In genomic region chr17:64965826-64966283, GRCh38 we compare ENCODE assay signal across 8 cellular contexts. TPM values are rescaled to one million over a fixed set of nuclear protein-coding genes. Genes with fewer than 3 reads are reported as not detected.
DNase-seq lines count a peak whose midpoint lies in the region; ATAC-seq, FAIRE-seq and TF ChIP-seq lines count a peak whose summit lies in the region.
"Not testable (repeated sequence)": the region's sequence is repeated elsewhere in the genome, so short reads cannot be mapped to it uniquely, and the experiment has no call there.

No MANE protein-coding gene starts in this region.

- peak overlapping the region; percentile 51 to 87 (median 73); a peak in 21 of 22 replicates for H3K27ac ChIP-seq in BLaER1 treated with 17β-estradiol and CSF1 and Interleukin-3, amounts not matched to agents 10 nM and 100 nM
- H3K27ac ChIP-seq in colonic mucosa (peak overlapping the region; percentile 36), HepG2 (ENCODE audit: extremely low read length, insufficient read depth, low read length) (peak overlapping the region; percentile 28)

- peaks cover 53% of the 10 kb centered on the region for H3K4me1 Mint-ChIP-seq in activated CD4-positive, alpha-beta T cell treated with anti-CD3 and anti-CD28 coated beads, Interleukin-2, amount 10 ng/mL, durations not matched to agents 24 days and 14 days

- under 1% methylated on average over 24 of the region's 40 CpGs for WGBS in HepG2 (ENCODE audit: low lambda C conversion rate)

- TF ChIP-seq POLR2A in GM19193 (IDR thresholded peaks at IDR 0.05; ENCODE audit: extremely low read depth, insufficient read depth, insufficient read length) (peak; percentile 36), HepG2 (IDR thresholded peaks at IDR 0.05; ENCODE audit: insufficient read depth in 1 of 2, low read depth in 2 of 2, low read length in 2 of 2) (peak; percentile 57 to 75)

- FAIRE-seq in HepG2 (lab: Jason Lieb, UNC), result not testable (repeated sequence)

- peak overlapping the region; percentile 69 for H3K4me3 Mint-ChIP-seq in activated CD4-positive, alpha-beta T cell treated with anti-CD3 and anti-CD28 coated beads, Interleukin-2, amount 10 ng/mL, durations not matched to agents 24 days and 14 days

- H4K20me1 ChIP-seq in BLaER1 treated with 17β-estradiol and CSF1 and Interleukin-3, amounts not matched to agents 10 nM and 100 nM; HepG2 (ENCODE audit: insufficient read depth, low read length): not testable (repeated sequence)

- DNase-seq in NCI-H510A treated with DMSO at 0.1 percent for 48 hours (lab: John Stamatoyannopoulos, UW), result peak; percentile 32
- DNase-seq in activated CD4-positive, alpha-beta T cell treated with anti-CD3 and anti-CD28 coated beads, Interleukin-2, amount 10 ng/mL, durations not matched to agents 24 days and 14 days, result peak; percentile 94
- DNase-seq in colonic mucosa, result peak; percentile 63
- DNase-seq in HepG2 (ENCODE audit: low spot score), result peak; percentile 65
- peak; percentile 79 for DNase-seq in stimulated activated CD4-positive, alpha-beta T cell treated with anti-CD3 and anti-CD28 coated beads, Interleukin-2, amount 100 ng/mL, for 4 hours (ENCODE audit: low read depth)

- not testable (repeated sequence) for H3K9me3 Mint-ChIP-seq in activated CD4-positive, alpha-beta T cell treated with anti-CD3 and anti-CD28 coated beads, Interleukin-2, amount 10 ng/mL, durations not matched to agents 24 days and 14 days

- in situ Hi-C loops in HepG2 (cut with HindIII; ENCODE audit: extremely low pct_ligation_motif_present, low pct_unique_long_range_greater_than_20kb), result not testable (repeated sequence)

- peak overlapping the region; percentile 55 to 79 (median 70); a peak in 21 of 22 replicates for H3K9ac ChIP-seq in BLaER1 treated with 17β-estradiol and CSF1 and Interleukin-3, amounts not matched to agents 10 nM and 100 nM
- H3K9ac ChIP-seq in colonic mucosa (ENCODE audit: low read depth in 2 of 2, low read length in 2 of 2), result peak overlapping the region; percentile 29 to 46
- peak overlapping the region; percentile 57 for H3K9ac ChIP-seq in HepG2 (ENCODE audit: insufficient read depth, low read depth, low read length)

- TF ChIP-seq EP300 in HepG2 (IDR thresholded peaks at IDR 0.05; ENCODE audit: low read depth in 2 of 2, low read length in 2 of 2), result not testable (repeated sequence)
- peak; percentile 32; the same call in 1 of the 2 replicates for TF ChIP-seq EP300 in HepG2 (CRISPR knock-in tag; IDR thresholded peaks at IDR 0.05; ENCODE audit: borderline replicate concordance)

- POLR2A ChIA-PET in HepG2 (lab: Yijun Ruan, JAX), result interaction anchor here (0.9 to 3.1 kb wide), 2 partner anchors 9 to 91 kb away, joined by 5 to 17 read pairs; partner anchors contain the start of gene GNA13

- not testable (repeated sequence) for H3K27me3 ChIP-seq in BLaER1 treated with 17β-estradiol and CSF1 and Interleukin-3, amounts not matched to agents 10 nM and 100 nM; colonic mucosa; HepG2 (ENCODE audit: control insufficient read depth in 1 of 2, insufficient read depth in 2 of 2, low read length in 2 of 2)

- ATAC-seq in HG03139 (IDR thresholded peaks at IDR 0.05; ENCODE audit: unreplicated experiment) (peak; percentile 91), HepG2 (peak; percentile 99)

- peak overlapping the region; percentile 98 for H2AFZ ChIP-seq in HepG2 (ENCODE audit: low read length)

- CTCF ChIA-PET in HepG2 (lab: Yijun Ruan, JAX; ENCODE audit: low intra/inter-chr PET ratio, low total read pairs), result not testable (repeated sequence)

- H3K4me2 ChIP-seq in BLaER1 treated with 17β-estradiol and CSF1 and Interleukin-3, amounts not matched to agents 10 nM and 100 nM, result peak overlapping the region; percentile 69 to 92 (median 79)
- peak overlapping the region; percentile 90 for H3K4me2 ChIP-seq in HepG2 (ENCODE audit: low read depth, low read length)

- H3K79me2 ChIP-seq in HepG2 (ENCODE audit: insufficient read depth, low read length), result not testable (repeated sequence)

- not testable (repeated sequence) for H3K36me3 Mint-ChIP-seq in activated CD4-positive, alpha-beta T cell treated with anti-CD3 and anti-CD28 coated beads, Interleukin-2, amount 10 ng/mL, durations not matched to agents 24 days and 14 days (ENCODE audit: low read depth)

- H3K36me3 ChIP-seq in BLaER1 treated with 17β-estradiol and CSF1 and Interleukin-3, amounts not matched to agents 10 nM and 100 nM; colonic mucosa; HepG2 (replicated peaks in 1 of 2; ENCODE audit: control insufficient read depth in 1 of 2, insufficient read depth in 2 of 2, low read length in 2 of 2): not testable (repeated sequence)

- H3K4me1 ChIP-seq in BLaER1 treated with 17β-estradiol and CSF1 and Interleukin-3, amounts not matched to agents 10 nM and 100 nM, result peaks cover 63 to 97% (median 93%) of the 10 kb centered on the region in 10 experiments
- H3K4me1 ChIP-seq in colonic mucosa, result not testable (repeated sequence)
- H3K4me1 ChIP-seq in HepG2 (ENCODE audit: insufficient read depth, low read length), result peaks cover 47% of the 10 kb centered on the region

- not testable (repeated sequence) for BruUV-seq in HepG2 (replicated peaks; lab: Mats Ljungman, UMichigan)

- not testable (repeated sequence) for TF ChIP-seq CTCF in colonic mucosa (IDR thresholded peaks at IDR 0.05)
- TF ChIP-seq CTCF in HepG2 (CRISPR knock-in tag; IDR thresholded peaks at IDR 0.05), result peak; percentile 51

- not testable (repeated sequence) for H3K27me3 Mint-ChIP-seq in activated CD4-positive, alpha-beta T cell treated with anti-CD3 and anti-CD28 coated beads, Interleukin-2, amount 10 ng/mL, durations not matched to agents 24 days and 14 days

- intact Hi-C loops in activated CD4-positive, alpha-beta T cell treated with anti-CD3 and anti-CD28 coated beads, Interleukin-2, amount 10 ng/mL, durations not matched to agents 24 days and 14 days (cut with micrococcal nuclease); colonic mucosa (cut with DNase I): not testable (repeated sequence)
- intact Hi-C loops in HepG2 (cut with micrococcal nuclease; ENCODE audit: unreplicated experiment), result loop anchor here (5.0 kb wide), 1 partner anchor 136 kb away; no protein-coding TSS in a partner anchor

- H3K27ac Mint-ChIP-seq in activated CD4-positive, alpha-beta T cell treated with anti-CD3 and anti-CD28 coated beads, Interleukin-2, amount 10 ng/mL, durations not matched to agents 24 days and 14 days, result peak overlapping the region; percentile 74

- H3K4me3 ChIP-seq in BLaER1 treated with 17β-estradiol and CSF1 and Interleukin-3, amounts not matched to agents 10 nM and 100 nM, result peak overlapping the region in 7 of 10 experiments; percentile 13 to 55 (median 32); a peak in 9 of 20 replicates
- H3K4me3 ChIP-seq in colonic mucosa (peak overlapping the region; percentile 11), HepG2 (replicated peaks in 1 of 3; ENCODE audit: insufficient read depth in 1 of 3, low read depth in 2 of 3, low read length in 3 of 3) (peak overlapping the region; percentile 44 to 60 (median 54); a peak in 5 of 6 replicates)

- H3K9me3 ChIP-seq in BLaER1 treated with 17β-estradiol and CSF1 and Interleukin-3, amounts not matched to agents 10 nM and 100 nM (replicated peaks in 1 of 11); colonic mucosa; HepG2 (ENCODE audit: low read length): not testable (repeated sequence)

- TF ChIP-seq RAD21 in HepG2 (CRISPR knock-in tag; IDR thresholded peaks at IDR 0.05), result not testable (repeated sequence)

TF ChIP-seq in HepG2, 621 proteins besides CTCF, POLR2A, EP300 and RAD21 (continues in another document):
- TF ChIP-seq HOXA7 (CRISPR knock-in tag; IDR thresholded peaks at IDR 0.05) (peak; percentile 85; the same call in 1 of the 2 replicates), TEAD2 (CRISPR knock-in tag; IDR thresholded peaks at IDR 0.05) (peak; percentile 94), ZNF816 (CRISPR knock-in tag; IDR thresholded peaks at IDR 0.05; ENCODE audit: borderline replicate concordance) (peak; percentile 97), HOXA5 (CRISPR knock-in tag; IDR thresholded peaks at IDR 0.05) (peak; percentile 89), ARID2 (CRISPR knock-in tag; IDR thresholded peaks at IDR 0.05; ENCODE audit: borderline replicate concordance) (peak; percentile 85; the same call in 1 of the 2 replicates), ZBTB20 (CRISPR knock-in tag; IDR thresholded peaks at IDR 0.05; ENCODE audit: borderline replicate concordance, low read depth) (peak; percentile 82; the same call in 1 of the 2 replicates), KMT2B (CRISPR knock-in tag; IDR thresholded peaks at IDR 0.05) (peak; percentile 93)

RNA-seq across cellular contexts. Expression of gene LRRC37A3, which starts 46.6 kb away (rescaled TPM):
- total RNA-seq in activated CD4-positive, alpha-beta T cell treated with anti-CD3 and anti-CD28 coated beads, Interleukin-2, amount 10 ng/mL, durations not matched to agents 24 days and 14 days, result 8.3 and 12.8 TPM in 2 replicates
- total RNA-seq in colonic mucosa, result 10 to 100 TPM in 1 of 2 donors, 1 to 10 TPM in 1; 5.7 to 17.3 TPM
- total RNA-seq in HepG2 (2016; rRNA removed; fragmentation: Illumina TruSeq; extraction: Trizol), result 0.81 and 1.1 TPM in 2 replicates
- 5.0 and 5.2 TPM in 2 replicates for total RNA-seq in HepG2 (2016; cell fraction: cytosol; rRNA removed; fragmentation: Illumina TruSeq; extraction: Trizol; ENCODE audit: low read depth)
- 0.97 and 1.1 TPM in 2 replicates for total RNA-seq in HepG2 (2016; cell fraction: insoluble cytoplasmic fraction; rRNA removed; fragmentation: Illumina TruSeq; extraction: Trizol)
- total RNA-seq in HepG2 (2016; cell fraction: membrane; rRNA removed; fragmentation: Illumina TruSeq; extraction: Trizol), result 1.3 and 2.1 TPM in 2 replicates
- total RNA-seq in HepG2 (2016; cell fraction: nucleus; rRNA removed; fragmentation: Illumina TruSeq; extraction: Trizol), result 4.7 and 6.7 TPM in 2 replicates
- polyA plus RNA-seq in HepG2 (2011; rRNA removed), result 0.54 and 0.62 TPM in 2 replicates
- polyA plus RNA-seq in HepG2 (2011; cell fraction: cytosol; rRNA removed), result 0.24 and 0.56 TPM in 2 replicates
- polyA plus RNA-seq in HepG2 (2011; cell fraction: nucleus; rRNA removed), result 1.2 and 2.3 TPM in 2 replicates
- 0.67 and 1.2 TPM in 2 replicates for polyA plus RNA-seq in HepG2 (2012)
- 0.34 and 0.40 TPM in 2 replicates for polyA plus RNA-seq in HepG2 (2016; cell fraction: cytosol; fragmentation: Illumina TruSeq; extraction: Trizol; ENCODE audit: low read depth)
- 0.52 and 1.1 TPM in 2 replicates for polyA plus RNA-seq in HepG2 (2016; cell fraction: insoluble cytoplasmic fraction; fragmentation: Illumina TruSeq; extraction: Trizol; ENCODE audit: low read depth)
- polyA plus RNA-seq in HepG2 (2016; cell fraction: membrane; fragmentation: Illumina TruSeq; extraction: Trizol; ENCODE audit: low read depth), result 0.24 and 0.45 TPM in 2 replicates
- polyA plus RNA-seq in HepG2 (2016; cell fraction: nucleus; fragmentation: Illumina TruSeq; extraction: Trizol; ENCODE audit: insufficient read depth, low read depth), result 2.8 and 4.0 TPM in 2 replicates
- 2.6 and 13.1 TPM in 2 replicates for polyA minus RNA-seq in HepG2 (2011; rRNA and poly(A)+ RNA removed; ENCODE audit: low replicate concordance)
- 0.40 and 1.3 TPM in 2 replicates for polyA minus RNA-seq in HepG2 (2011; cell fraction: cytosol; rRNA and poly(A)+ RNA removed)
- 11.1 and 12.6 TPM in 2 replicates for polyA minus RNA-seq in HepG2 (2011; cell fraction: nucleus; rRNA and poly(A)+ RNA removed)

Comparison
In these comparisons a context has a peak if more than half of its experiments do, and no peak if none do; other contexts are left out.
1. Peak in every context shown above with its lines: DNase-seq, ATAC-seq, H3K4me3 ChIP-seq and H3K27ac ChIP-seq.
2. DNase-seq: peak in every context shown above with its lines; median percentile 94 in activated CD4-positive, alpha-beta T cell treated with anti-CD3 and anti-CD28 coated beads, Interleukin-2, amount 10 ng/mL, durations not matched to agents 24 days and 14 days; 79 in stimulated activated CD4-positive, alpha-beta T cell treated with anti-CD3 and anti-CD28 coated beads, Interleukin-2, amount 100 ng/mL, for 4 hours; 65 in HepG2; 63 in colonic mucosa; 32 in NCI-H510A treated with DMSO at 0.1 percent for 48 hours.